ENCODE assay signal across 8 cellular contexts in genomic region chr5:112737472-112738179, GRCh38. TPM values are rescaled to one million over a fixed set of nuclear protein-coding genes. Genes with fewer than 3 reads are reported as not detected.
DNase-seq lines count a peak whose midpoint lies in the region; ATAC-seq and TF ChIP-seq lines count a peak whose summit lies in the region.

Gene APC, plus strand, starts transcription at chr5:112737885. Its CDS starts 17,006 bp downstream, at chr5:112754891.

- peak within 1 kb of the TSS; percentile 91 for H3K4me3 Mint-ChIP-seq in activated T-cell treated with anti-CD3 and anti-CD28 coated beads, Interleukin-2, amount 50 U/mL, for 4 hours

- peaks cover 16% of the 10 kb centered on the region for H3K4me1 Mint-ChIP-seq in activated T-cell treated with anti-CD3 and anti-CD28 coated beads, Interleukin-2, amount 50 U/mL, for 4 hours (ENCODE audit: low read depth)

- in situ Hi-C loops in Panc1 (cut with HindIII; ENCODE audit: low pct_unique_long_range_greater_than_20kb, low sequenced_read_pairs) = no loop called here

- peak; percentile 97 for DNase-seq in DMS 273 (lab: John Stamatoyannopoulos, UW; ENCODE audit: unreplicated experiment)
- no peak for DNase-seq in Panc1 (ENCODE audit: low read depth, low spot score)
- peak; percentile 64 for DNase-seq in activated T-cell treated with anti-CD3 and anti-CD28 coated beads, Interleukin-2, amount 50 U/mL, for 4 hours
- peak; percentile 98 for DNase-seq in esophagus muscularis mucosa (ENCODE audit: extremely low spot score)
- DNase-seq in stimulated activated CD8-positive, alpha-beta memory T cell treated with anti-CD3 and anti-CD28 coated beads, Interleukin-4, amount 100 ng/mL, for 48 hours = peak; percentile 89

- no peaks in the 10 kb centered on the region for H3K27me3 Mint-ChIP-seq in activated T-cell treated with anti-CD3 and anti-CD28 coated beads, Interleukin-2, amount 50 U/mL, for 4 hours (ENCODE audit: low read depth)

- BruUV-seq in Panc1 (replicated peaks; lab: Mats Ljungman, UMichigan) = no TSS peak

- intact Hi-C loops in Panc1 (cut with micrococcal nuclease; ENCODE audit: unreplicated experiment) = no loop called here
- intact Hi-C loops in esophagus muscularis mucosa (cut with DNase I) = no loop called here

- TF ChIP-seq CTCF in Panc1 (IDR thresholded peaks at IDR 0.05) = no peak
- peak in 1 of 3 experiments; percentile 15 for TF ChIP-seq CTCF in esophagus muscularis mucosa (IDR thresholded peaks at IDR 0.05)

- H3K4me3 ChIP-seq in HUES48 (ENCODE audit: low read depth, low read length) (peak within 1 kb of the TSS; percentile 68), Panc1 (ENCODE audit: low read depth in 2 of 2, low read length in 2 of 2) (peak within 1 kb of the TSS in 1 of 2 experiments; percentile 34; a peak in 1 of 4 replicates), esophagus muscularis mucosa (peak within 1 kb of the TSS; percentile 61 to 71 (median 66)), muscle layer of colon (ENCODE audit: low read depth in 1 of 2, low read length in 2 of 2) (peak within 1 kb of the TSS; percentile 70 to 87)

- no peaks in the 10 kb centered on the region for H3K36me3 Mint-ChIP-seq in activated T-cell treated with anti-CD3 and anti-CD28 coated beads, Interleukin-2, amount 50 U/mL, for 4 hours (ENCODE audit: insufficient read depth)

- TF ChIP-seq EP300 in esophagus muscularis mucosa (IDR thresholded peaks at IDR 0.05) = no peak

- H3K36me3 ChIP-seq in HUES48 (ENCODE audit: control insufficient read depth, insufficient read depth, low read length) (no peaks in the 10 kb centered on the region), Panc1 (ENCODE audit: control insufficient read depth, insufficient read depth, low read length) (no peaks in the 10 kb centered on the region), esophagus muscularis mucosa (no peaks in the 10 kb centered on the region), muscle layer of colon (ENCODE audit: insufficient read depth, low read length) (no peaks in the 10 kb centered on the region)

- CTCF ChIA-PET in Panc1 (lab: Charles Lee) = no interaction called here

- no peak for TF ChIP-seq POLR2A in esophagus muscularis mucosa (IDR thresholded peaks at IDR 0.05; ENCODE audit: low read depth)

- H3K9me3 ChIP-seq in HUES48 (ENCODE audit: control insufficient read depth, insufficient read depth, low read length) (no peaks in the 10 kb centered on the region), Panc1 (ENCODE audit: control insufficient read depth, insufficient read depth, low read depth, low read length) (no peaks in the 10 kb centered on the region), esophagus muscularis mucosa (no peaks in the 10 kb centered on the region), muscle layer of colon (ENCODE audit: low read length) (no peaks in the 10 kb centered on the region)

- peaks cover 17% of the 10 kb centered on the region for H3K4me1 ChIP-seq in HUES48 (ENCODE audit: control insufficient read depth, insufficient read depth, low read length)
- no peaks in the 10 kb centered on the region; the same call in 1 of the 2 replicates for H3K4me1 ChIP-seq in Panc1 (ENCODE audit: control insufficient read depth, insufficient read depth, low read length)
- H3K4me1 ChIP-seq in esophagus muscularis mucosa = peaks cover 12 to 81% (median 52%) of the 10 kb centered on the region in 4 donors
- peaks cover 11% of the 10 kb centered on the region for H3K4me1 ChIP-seq in muscle layer of colon (ENCODE audit: insufficient read depth, low read length)

- 0% methylated on average over 28 of the region's 36 CpGs for WGBS in esophagus muscularis mucosa

- POLR2A ChIA-PET in Panc1 (lab: Charles Lee) = no interaction called here

- H3K27ac ChIP-seq in HUES48 (ENCODE audit: low read depth, low read length) = peak within 1 kb of the TSS; percentile 53
- no peak within 1 kb of the TSS for H3K27ac ChIP-seq in Panc1 (ENCODE audit: low read length)
- peak within 1 kb of the TSS; percentile 74 to 82 (median 76) for H3K27ac ChIP-seq in esophagus muscularis mucosa (replicated peaks in 1 of 4)
- H3K27ac ChIP-seq in muscle layer of colon (ENCODE audit: low read depth, low read length) = peak within 1 kb of the TSS; percentile 77

- ATAC-seq in GM21447 (IDR thresholded peaks at IDR 0.05; ENCODE audit: unreplicated experiment) = peak; percentile 100
- no peak; the same call in 1 of the 2 replicates for ATAC-seq in Panc1
- peak; percentile 100 for ATAC-seq in activated T-cell treated with anti-CD3 and anti-CD28 coated beads, Interleukin-2, amount 50 U/mL, for 4 hours

- H3K9me3 Mint-ChIP-seq in activated T-cell treated with anti-CD3 and anti-CD28 coated beads, Interleukin-2, amount 50 U/mL, for 4 hours = no peaks in the 10 kb centered on the region

- no peaks in the 10 kb centered on the region for H3K27me3 ChIP-seq in HUES48 (ENCODE audit: control insufficient read depth, insufficient read depth, low read length)
- H3K27me3 ChIP-seq in Panc1 (ENCODE audit: control insufficient read depth, insufficient read depth, low read length) = no peaks in the 10 kb centered on the region
- no peaks in the 10 kb centered on the region for H3K27me3 ChIP-seq in esophagus muscularis mucosa
- H3K27me3 ChIP-seq in muscle layer of colon (ENCODE audit: control insufficient read depth in 1 of 2, insufficient read depth in 2 of 2, low read length in 2 of 2) = no peaks in the 10 kb centered on the region

- 0 out of 2 replicates have a peak within 1 kb of the TSS, but pooled peaks have one; percentile 15 for H3K9ac ChIP-seq in HUES48 (ENCODE audit: low read depth, low read length)
- H3K9ac ChIP-seq in muscle layer of colon (ENCODE audit: low read length) = peak within 1 kb of the TSS; percentile 23

RNA-seq across cellular contexts. Expression of gene APC, which starts in this region (rescaled TPM):
- 33.7 TPM for total RNA-seq in Panc1 (2021; ENCODE audit: unreplicated experiment)
- 9.1 TPM for polyA plus RNA-seq in Panc1 (2012; ENCODE audit: insufficient read length)
- total RNA-seq in activated T-cell treated with anti-CD3 and anti-CD28 coated beads, Interleukin-2, amount 50 U/mL, for 4 hours = 10 to 100 TPM; 18.8 to 19.9 (median 19.7) TPM
- 100 to 1,000 TPM; 106 to 166 (median 121) TPM for total RNA-seq in esophagus muscularis mucosa
